ENCODE assay signal across 10 cellular contexts in genomic region chr10:93554760-93555432, GRCh38. TPM values are rescaled to one million over a fixed set of nuclear protein-coding genes. Genes with fewer than 3 reads are reported as not detected.
DNase-seq lines count a peak whose midpoint lies in the region; ATAC-seq and TF ChIP-seq lines count a peak whose summit lies in the region.
"Had no signal": no experiment of that assay in that cellular context is flagged by ENCODE, and none has a peak within 500 bp of the region (broad histone marks: within the 10 kb centered on the region; RNA-seq: fewer than 3 reads in every experiment).

No MANE protein-coding gene starts in this region.

- DNase-seq in Calu3: peak; percentile 81
- peak; percentile 59 to 89 for DNase-seq in HAP-1 (ENCODE audit: low spot score in 2 of 2)
- DNase-seq in NCI-H69 (lab: John Stamatoyannopoulos, UW): peak; percentile 62
- peak; percentile 29 for DNase-seq in activated CD8-positive, alpha-beta memory T cell treated with anti-CD3 and anti-CD28 coated beads, Interleukin-2, amount 50 U/mL, for 4 hours
- DNase-seq in fibroblast of mammary gland (ENCODE audit: low read depth): peak; percentile 64
- no peak for DNase-seq in natural killer cell treated with Interleukin-12 subunit alpha and Interleukin-12 subunit beta and Interleukin-15 and Interleukin-18, amount 100 ng/mL, for 72 hours (ENCODE audit: low spot score)
- peak; percentile 55 to 66 for DNase-seq in thyroid gland

- H3K4me3 ChIP-seq in HAP-1: no peak overlapping the region
- H3K4me3 ChIP-seq in fibroblast of mammary gland (ENCODE audit: control insufficient read depth, low read depth, low read length): no peak overlapping the region
- H3K4me3 ChIP-seq in thyroid gland (replicated peaks in 1 of 3): no peak overlapping the region

- H3K27me3 Mint-ChIP-seq in Calu3 (ENCODE audit: unreplicated experiment): no peaks in the 10 kb centered on the region
- H3K27me3 Mint-ChIP-seq in natural killer cell treated with Interleukin-12 subunit alpha and Interleukin-12 subunit beta and Interleukin-15 and Interleukin-18, amount 100 ng/mL, for 72 hours: peaks cover 8 to 14% of the 10 kb centered on the region in 2 donors

- no peaks in the 10 kb centered on the region for H3K36me3 ChIP-seq in HAP-1 (replicated peaks)
- no peaks in the 10 kb centered on the region for H3K36me3 ChIP-seq in thyroid gland

- peaks cover 20% of the 10 kb centered on the region for H3K4me1 Mint-ChIP-seq in Calu3 (ENCODE audit: low read depth, unreplicated experiment)
- H3K4me1 Mint-ChIP-seq in natural killer cell treated with Interleukin-12 subunit alpha and Interleukin-12 subunit beta and Interleukin-15 and Interleukin-18, amount 100 ng/mL, for 72 hours (ENCODE audit: low read depth in 2 of 2): no peaks in the 10 kb centered on the region

- H3K9me3 ChIP-seq in HAP-1 (no peaks in the 10 kb centered on the region), thyroid gland (no peaks in the 10 kb centered on the region)

- TF ChIP-seq POLR2A in thyroid gland (IDR thresholded peaks at IDR 0.05): no peak

- H3K27me3 ChIP-seq in HAP-1 (ENCODE audit: low read depth): no peaks in the 10 kb centered on the region
- H3K27me3 ChIP-seq in thyroid gland: no peaks in the 10 kb centered on the region

- H3K4me1 ChIP-seq in HAP-1 (no peaks in the 10 kb centered on the region), thyroid gland (no peaks in the 10 kb centered on the region)

- WGBS in thyroid gland, 2 donors: 47 to 50% methylated on average over 14 of the region's 14 CpGs

- no peak overlapping the region for H3K27ac ChIP-seq in thyroid gland

- peak; percentile 53 for TF ChIP-seq CTCF in Calu3 (IDR thresholded peaks at IDR 0.05; ENCODE audit: unreplicated experiment)
- TF ChIP-seq CTCF in fibroblast of mammary gland (conservative IDR thresholded peaks at IDR 0.05; ENCODE audit: control insufficient read depth, insufficient read depth, low read depth, low read length): peak; percentile 80
- peak in 5 of 6 experiments; percentile 16 to 66 (median 42) for TF ChIP-seq CTCF in thyroid gland (IDR thresholded peaks at IDR 0.05)

- intact Hi-C loops in Calu3 (cut with micrococcal nuclease; ENCODE audit: unreplicated experiment) (loop anchor here (1.0 kb wide), 1 partner anchor 125 kb away; no protein-coding TSS in a partner anchor), thyroid gland (cut with DNase I) (no loop called here)

- in situ Hi-C loops in HAP-1 (cut with MboI; ENCODE audit: low sequenced_read_pairs): no loop called here

- no peak overlapping the region for H3K4me3 Mint-ChIP-seq in Calu3 (ENCODE audit: low read depth, unreplicated experiment)
- H3K4me3 Mint-ChIP-seq in natural killer cell treated with Interleukin-12 subunit alpha and Interleukin-12 subunit beta and Interleukin-15 and Interleukin-18, amount 100 ng/mL, for 72 hours: no peak overlapping the region

- H3K9me3 Mint-ChIP-seq in Calu3 (ENCODE audit: low read depth, unreplicated experiment): peaks cover 6% of the 10 kb centered on the region
- H3K9me3 Mint-ChIP-seq in natural killer cell treated with Interleukin-12 subunit alpha and Interleukin-12 subunit beta and Interleukin-15 and Interleukin-18, amount 100 ng/mL, for 72 hours: no peaks in the 10 kb centered on the region

- no peak overlapping the region for H3K27ac Mint-ChIP-seq in Calu3 (ENCODE audit: unreplicated experiment)
- H3K27ac Mint-ChIP-seq in natural killer cell treated with Interleukin-12 subunit alpha and Interleukin-12 subunit beta and Interleukin-15 and Interleukin-18, amount 100 ng/mL, for 72 hours: no peak overlapping the region

- CTCF ChIA-PET in Calu3 (lab: Charles Lee): interaction anchor here (0.6 to 1.3 kb wide), 9 partner anchors 11 to 261 kb away, joined by 3 to 69 read pairs (median 4); partner anchors contain the start of gene FFAR4

- H3K36me3 Mint-ChIP-seq in Calu3 (ENCODE audit: insufficient read depth, unreplicated experiment): no peaks in the 10 kb centered on the region
- no peaks in the 10 kb centered on the region for H3K36me3 Mint-ChIP-seq in natural killer cell treated with Interleukin-12 subunit alpha and Interleukin-12 subunit beta and Interleukin-15 and Interleukin-18, amount 100 ng/mL, for 72 hours

- ATAC-seq in natural killer cell treated with Interleukin-12 subunit alpha and Interleukin-12 subunit beta and Interleukin-15 and Interleukin-18, amount 100 ng/mL, for 72 hours: peak; percentile 53 to 69
- ATAC-seq in HG03095 (IDR thresholded peaks at IDR 0.05; ENCODE audit: unreplicated experiment): no peak

- no TSS peak for BruUV-seq in Calu3 (replicated peaks; lab: Mats Ljungman, UMichigan)

RNA-seq across cellular contexts. Expression of gene FFAR4, which starts 11.6 kb away (rescaled TPM):
- total RNA-seq in Calu3 (2022) (0.61 and 0.97 TPM in 2 replicates), thyroid gland (under 1 TPM in 3 of 4 donors, not detected in 1; 0.15 to 0.78 (median 0.40) TPM)
- total RNA-seq in natural killer cell treated with Interleukin-12 subunit alpha and Interleukin-12 subunit beta and Interleukin-15 and Interleukin-18, amount 100 ng/mL, for 72 hours: not detected
- total RNA-seq: T-helper 2 cell treated with Interferon-gamma antibody and Interleukin-4, amounts not matched to agents 100 ng/mL and 5 ng/mL, for 36 hours; temporal lobe had no signal

RNA-seq across cellular contexts. Expression of gene RBP4, which starts 46.1 kb away (rescaled TPM):
- total RNA-seq in Calu3 (2022) (1.5 and 2.6 TPM in 2 replicates), thyroid gland (1 to 10 TPM; 1.9 to 5.5 (median 5.3) TPM)
- not detected for total RNA-seq in natural killer cell treated with Interleukin-12 subunit alpha and Interleukin-12 subunit beta and Interleukin-15 and Interleukin-18, amount 100 ng/mL, for 72 hours
- total RNA-seq: T-helper 2 cell treated with Interferon-gamma antibody and Interleukin-4, amounts not matched to agents 100 ng/mL and 5 ng/mL, for 36 hours had no signal

RNA-seq across cellular contexts. Expression of gene PDE6C, which starts 57.4 kb away (rescaled TPM):
- total RNA-seq in Calu3 (2022) (not detected in 2 replicates), thyroid gland (not detected)
- total RNA-seq in natural killer cell treated with Interleukin-12 subunit alpha and Interleukin-12 subunit beta and Interleukin-15 and Interleukin-18, amount 100 ng/mL, for 72 hours: not detected
- total RNA-seq: T-helper 2 cell treated with Interferon-gamma antibody and Interleukin-4, amounts not matched to agents 100 ng/mL and 5 ng/mL, for 36 hours; temporal lobe had no signal

RNA-seq across cellular contexts. Expression of gene CEP55, which starts 58.5 kb away (rescaled TPM):
- total RNA-seq in Calu3 (2022) (46.9 and 52.2 TPM in 2 replicates), thyroid gland (1 to 10 TPM in 2 of 4 donors, under 1 TPM in 1, not detected in 1; 0.11 to 2.1 (median 1.0) TPM)
- 10 to 100 TPM; 23.7 to 45.7 TPM for total RNA-seq in natural killer cell treated with Interleukin-12 subunit alpha and Interleukin-12 subunit beta and Interleukin-15 and Interleukin-18, amount 100 ng/mL, for 72 hours
